In genomic region chr11:34065505-34066203, GRCh38 we compare ENCODE assay signal across 9 cellular contexts. TPM values are rescaled to one million over a fixed set of nuclear protein-coding genes. Genes with fewer than 3 reads are reported as not detected.
DNase-seq lines count a peak whose midpoint lies in the region; ATAC-seq and TF ChIP-seq lines count a peak whose summit lies in the region.
"Had no signal": no experiment of that assay in that cellular context is flagged by ENCODE, and none has a peak within 500 bp of the region (broad histone marks: within the 10 kb centered on the region; RNA-seq: fewer than 3 reads in every experiment).

No MANE protein-coding gene starts in this region.

- H3K36me3 Mint-ChIP-seq in CD8-positive, alpha-beta T cell, result peaks cover 54% of the 10 kb centered on the region
- peaks cover 55% of the 10 kb centered on the region for H3K36me3 Mint-ChIP-seq in GM23338 (ENCODE audit: low read depth)
- peaks cover 39% of the 10 kb centered on the region for H3K36me3 Mint-ChIP-seq in activated naive CD8-positive, alpha-beta T cell treated with anti-CD3 and anti-CD28 coated beads, Interleukin-2, amount 50 U/mL, for 24 hours (ENCODE audit: low read depth)

- peak in 2 of 7 experiments; percentile 19 to 30 for DNase-seq in CD8-positive, alpha-beta T cell
- DNase-seq in GM23338 (ENCODE audit: low spot score) (peak; percentile 62), NCI-H1436 (lab: John Stamatoyannopoulos, UW) (no peak), DMS153 (lab: John Stamatoyannopoulos, UW) (no peak), gastrocnemius medialis (no peak)
- DNase-seq in activated naive CD8-positive, alpha-beta T cell treated with anti-CD3 and anti-CD28 coated beads, Interleukin-2, amount 50 U/mL, for 24 hours, result peak; percentile 18
- DNase-seq: NCI-H187, RPMI8226 had no signal

- H3K27me3 Mint-ChIP-seq in CD8-positive, alpha-beta T cell (ENCODE audit: low read depth), result no peaks in the 10 kb centered on the region
- H3K27me3 Mint-ChIP-seq in GM23338 (ENCODE audit: insufficient read depth, low read depth, poor library complexity), result no peaks in the 10 kb centered on the region
- H3K27me3 Mint-ChIP-seq in activated naive CD8-positive, alpha-beta T cell treated with anti-CD3 and anti-CD28 coated beads, Interleukin-2, amount 50 U/mL, for 24 hours, result no peaks in the 10 kb centered on the region

- no peak overlapping the region for H3K4me3 Mint-ChIP-seq in CD8-positive, alpha-beta T cell
- H3K4me3 Mint-ChIP-seq in GM23338, result no peak overlapping the region
- H3K4me3 Mint-ChIP-seq in activated naive CD8-positive, alpha-beta T cell treated with anti-CD3 and anti-CD28 coated beads, Interleukin-2, amount 50 U/mL, for 24 hours, result no peak overlapping the region

- POLR2A ChIA-PET in CD8-positive, alpha-beta T cell (lab: Charles Lee), result interaction anchor here (1.3 to 1.5 kb wide), 2 partner anchors 13 to 20 kb away, joined by 3 read pairs; no protein-coding TSS in a partner anchor

- no peak overlapping the region for H3K4me2 ChIP-seq in GM23338

- in situ Hi-C loops in gastrocnemius medialis (cut with MboI; ENCODE audit: low sequenced_read_pairs in 4 of 4), result no loop called here

- TF ChIP-seq POLR2A in gastrocnemius medialis (IDR thresholded peaks at IDR 0.05), result no peak

- no peak overlapping the region for H3K27ac ChIP-seq in CD8-positive, alpha-beta T cell (ENCODE audit: low read depth, low read length)
- no peak overlapping the region for H3K27ac ChIP-seq in GM23338 (ENCODE audit: low read depth)
- peak overlapping the region; percentile 18 for H3K27ac ChIP-seq in mesodermal cell (ENCODE audit: low read depth, low read length, severe bottlenecking)
- no peak overlapping the region for H3K27ac ChIP-seq in gastrocnemius medialis

- no peak overlapping the region for H3K27ac Mint-ChIP-seq in CD8-positive, alpha-beta T cell
- 0 out of 2 replicates have a peak overlapping the region, but pooled peaks have one; percentile 27 for H3K27ac Mint-ChIP-seq in GM23338
- no peak overlapping the region for H3K27ac Mint-ChIP-seq in activated naive CD8-positive, alpha-beta T cell treated with anti-CD3 and anti-CD28 coated beads, Interleukin-2, amount 50 U/mL, for 24 hours

- H3K27me3 ChIP-seq in CD8-positive, alpha-beta T cell (ENCODE audit: insufficient read depth, low read length), result no peaks in the 10 kb centered on the region
- no peaks in the 10 kb centered on the region for H3K27me3 ChIP-seq in GM23338 (ENCODE audit: insufficient read depth)
- no peaks in the 10 kb centered on the region for H3K27me3 ChIP-seq in gastrocnemius medialis

- no peak overlapping the region for H2AFZ ChIP-seq in GM23338

- H3F3A ChIP-seq in GM23338 (replicated peaks; ENCODE audit: low read depth), result no peaks in the 10 kb centered on the region

- H3K9me3 ChIP-seq in CD8-positive, alpha-beta T cell (ENCODE audit: low read length), result no peaks in the 10 kb centered on the region
- H3K9me3 ChIP-seq in mesodermal cell (ENCODE audit: control insufficient read depth, low read length) (no peaks in the 10 kb centered on the region), gastrocnemius medialis (no peaks in the 10 kb centered on the region)

- 90% methylated on average over 2 of the region's 6 CpGs; no CpG with 5 or more reads in 1 of the 2 experiments for WGBS in mesodermal cell (ENCODE audit: insufficient coverage in 2 of 2), 2 experiments

- no peaks in the 10 kb centered on the region for H3K9me2 ChIP-seq in GM23338 (ENCODE audit: insufficient read depth)

- no peak overlapping the region for H3K4me3 ChIP-seq in CD8-positive, alpha-beta T cell (ENCODE audit: low read depth, low read length)
- no peak overlapping the region for H3K4me3 ChIP-seq in GM23338
- H3K4me3 ChIP-seq in mesodermal cell (ENCODE audit: extremely low read depth, insufficient read depth, low read length, poor library complexity, severe bottlenecking), result no peak overlapping the region
- H3K4me3 ChIP-seq in gastrocnemius medialis, result no peak overlapping the region

- H3K9me3 Mint-ChIP-seq in CD8-positive, alpha-beta T cell, result no peaks in the 10 kb centered on the region
- H3K9me3 Mint-ChIP-seq in GM23338, result no peaks in the 10 kb centered on the region
- no peaks in the 10 kb centered on the region for H3K9me3 Mint-ChIP-seq in activated naive CD8-positive, alpha-beta T cell treated with anti-CD3 and anti-CD28 coated beads, Interleukin-2, amount 50 U/mL, for 24 hours

- peaks cover 52% of the 10 kb centered on the region for H3K4me1 ChIP-seq in CD8-positive, alpha-beta T cell (ENCODE audit: insufficient read depth, low read length)
- no peaks in the 10 kb centered on the region for H3K4me1 ChIP-seq in GM23338 (ENCODE audit: insufficient read depth)
- no peaks in the 10 kb centered on the region for H3K4me1 ChIP-seq in mesodermal cell (ENCODE audit: control insufficient read depth, insufficient read depth, low read length, poor library complexity, severe bottlenecking)
- H3K4me1 ChIP-seq in gastrocnemius medialis, result peaks cover 39 to 48% of the 10 kb centered on the region in 2 donors

- H4K20me1 ChIP-seq in GM23338 (replicated peaks; ENCODE audit: insufficient read depth), result peaks cover 92% of the 10 kb centered on the region

- peak; percentile 44 for TF ChIP-seq CTCF in CD8-positive, alpha-beta T cell (IDR thresholded peaks at IDR 0.05)
- peak; percentile 29 to 41; a peak in 3 of 4 replicates for TF ChIP-seq CTCF in GM23338 (conservative IDR thresholded peaks at IDR 0.05; ENCODE audit: low read depth in 2 of 2)
- peak in 1 of 5 experiments; percentile 25 for TF ChIP-seq CTCF in gastrocnemius medialis (IDR thresholded peaks at IDR 0.05 in 4 of 5, conservative IDR thresholded peaks at IDR 0.05 in 1 of 5)

- peaks cover 73% of the 10 kb centered on the region for H3K4me1 Mint-ChIP-seq in CD8-positive, alpha-beta T cell (ENCODE audit: low read depth)
- peaks cover 17% of the 10 kb centered on the region for H3K4me1 Mint-ChIP-seq in GM23338
- peaks cover 59% of the 10 kb centered on the region for H3K4me1 Mint-ChIP-seq in activated naive CD8-positive, alpha-beta T cell treated with anti-CD3 and anti-CD28 coated beads, Interleukin-2, amount 50 U/mL, for 24 hours

- H3K36me3 ChIP-seq in CD8-positive, alpha-beta T cell (ENCODE audit: insufficient read depth, low read length), result peaks cover 13% of the 10 kb centered on the region
- H3K36me3 ChIP-seq in GM23338 (ENCODE audit: insufficient read depth) (no peaks in the 10 kb centered on the region; the same call in 1 of the 2 replicates), mesodermal cell (ENCODE audit: control insufficient read depth, insufficient read depth, low read length) (peaks cover 71% of the 10 kb centered on the region), gastrocnemius medialis (no peaks in the 10 kb centered on the region)

- intact Hi-C loops in CD8-positive, alpha-beta T cell (cut with DNase I, micrococcal nuclease), result loop anchor here in 1 of 2 experiments (5.0 kb wide), 2 partner anchors 68 to 208 kb away; no protein-coding TSS in a partner anchor
- intact Hi-C loops in gastrocnemius medialis (cut with DNase I; ENCODE audit: low total_unique reads), result no loop called here

- peak; percentile 69 for ATAC-seq in CD8-positive, alpha-beta T cell
- peak; percentile 85 for ATAC-seq in GM23338
- ATAC-seq in activated naive CD8-positive, alpha-beta T cell treated with anti-CD3 and anti-CD28 coated beads, Interleukin-2, amount 50 U/mL, for 24 hours, result peak; percentile 81
- ATAC-seq in gastrocnemius medialis, result no peak

- peaks cover 100% of the 10 kb centered on the region for H3K79me2 ChIP-seq in GM23338 (replicated peaks; ENCODE audit: insufficient read depth)

- CTCF ChIA-PET in CD8-positive, alpha-beta T cell (lab: Charles Lee), result interaction anchor here (1.0 to 2.0 kb wide), 4 partner anchors 9 to 50 kb away, joined by 3 to 5 read pairs (median 4); partner anchors contain the start of gene CAPRIN1

TF ChIP-seq in GM23338, 12 proteins besides CTCF, POLR2A, EP300 and RAD21:
- TF ChIP-seq POLR2AphosphoS5 (IDR thresholded peaks at IDR 0.05; ENCODE audit: low read depth), result no peak

RNA-seq across cellular contexts. Expression of gene CAPRIN1, which starts 14.1 kb away (rescaled TPM):
- total RNA-seq in CD8-positive, alpha-beta T cell, result 100 to 1,000 TPM in 1 of 2 experiments, 10 to 100 TPM in 1; 92.8 to 102 TPM
- 365 and 368 TPM in 2 replicates for total RNA-seq in GM23338 (2014; rRNA removed; shearing (Covaris generic))
- 113 and 119 TPM in 2 replicates for polyA plus RNA-seq in GM23338 (2016; fragmentation: Nextera tagmentation; extraction: Ambion mirVana)
- 249 TPM for polyA plus RNA-seq in mesodermal cell (2013, experiment 1 of 2)
- 249 TPM for polyA plus RNA-seq in mesodermal cell (2013, experiment 2 of 2)
- total RNA-seq in gastrocnemius medialis, result 10 to 100 TPM; 70.9 to 82.2 (median 79.4) TPM

RNA-seq across cellular contexts. Expression of gene NAT10, which starts 39.8 kb away (rescaled TPM):
- 10 to 100 TPM; 51.1 to 59.6 TPM for total RNA-seq in CD8-positive, alpha-beta T cell
- total RNA-seq in GM23338 (2014; rRNA removed; shearing (Covaris generic)), result 55.5 and 58.8 TPM in 2 replicates
- polyA plus RNA-seq in GM23338 (2016; fragmentation: Nextera tagmentation; extraction: Ambion mirVana), result 44.1 and 47.6 TPM in 2 replicates
- 21.3 TPM for polyA plus RNA-seq in mesodermal cell (2013, experiment 1 of 2)
- 19.1 TPM for polyA plus RNA-seq in mesodermal cell (2013, experiment 2 of 2)
- 10 to 100 TPM; 17.2 to 27.7 (median 19.4) TPM for total RNA-seq in gastrocnemius medialis

Comparison
In these comparisons a context has a peak if more than half of its experiments do, and no peak if none do; other contexts are left out.
1. ATAC-seq: peak in CD8-positive, alpha-beta T cell (single experiment), GM23338 (single experiment) and activated naive CD8-positive, alpha-beta T cell treated with anti-CD3 and anti-CD28 coated beads, Interleukin-2, amount 50 U/mL, for 24 hours (single experiment); none in gastrocnemius medialis (0 of 2).
2. DNase-seq: peak in GM23338 (single experiment) and activated naive CD8-positive, alpha-beta T cell treated with anti-CD3 and anti-CD28 coated beads, Interleukin-2, amount 50 U/mL, for 24 hours (single experiment); none in NCI-H1436 (single experiment), DMS153 (single experiment) and gastrocnemius medialis (0 of 2).